In the genomic region with DNA sequence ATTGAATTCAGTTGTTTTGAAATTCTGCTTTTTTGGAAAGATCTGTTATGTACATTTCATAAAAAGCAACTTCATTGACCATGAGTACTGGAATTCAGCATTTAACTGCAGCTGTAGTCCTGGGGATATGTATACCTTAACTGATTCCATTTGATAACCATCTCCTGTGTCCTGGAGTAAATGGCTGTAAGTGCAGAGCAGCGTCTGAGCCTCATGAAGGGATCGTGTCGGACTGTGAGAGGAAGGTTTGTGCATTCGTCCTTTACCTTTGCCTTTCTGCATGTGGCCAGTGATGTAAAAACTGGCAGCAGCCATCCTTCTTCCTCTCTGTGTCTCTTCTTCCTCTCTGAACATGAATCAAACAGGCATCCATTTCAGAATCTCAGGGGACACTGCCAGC, we compare ENCODE assay signal across 21 cellular contexts.
A peak's percentile ranks its signal among the peaks of the same experiment; 100 is the strongest.
DNase-seq lines count a peak whose midpoint lies in the region; ATAC-seq and TF ChIP-seq lines count a peak whose summit lies in the region.
"Had no signal": no experiment of that assay in that cellular context is flagged by ENCODE, and none has a peak within 500 bp of the region (broad histone marks: within the 10 kb centered on the region; RNA-seq: fewer than 3 reads in every experiment).

No MANE protein-coding gene starts in this region.

- 41 to 55% (median 45%) methylated on average over 4 of the region's 4 CpGs for WGBS in heart left ventricle, 4 donors

- no peaks in the 10 kb centered on the region for H3K27me3 Mint-ChIP-seq in osteocyte (ENCODE audit: unreplicated experiment)
- no peaks in the 10 kb centered on the region for H3K27me3 Mint-ChIP-seq in type B pancreatic cell

- H3K9me3 ChIP-seq in heart left ventricle, result no peaks in the 10 kb centered on the region
- H3K9me3 ChIP-seq: neutrophil, upper lobe of left lung had no signal

- intact Hi-C loops in heart left ventricle (cut with DNase I), result no loop called here
- intact Hi-C loops in cardiac septum (cut with DNase I), result no loop called here
- intact Hi-C loops in dorsolateral prefrontal cortex (cut with DNase I), result no loop called here

- in situ Hi-C loops in brain microvascular endothelial cell (cut with HindIII; ENCODE audit: low pct_ligation_motif_present, low sequenced_read_pairs), result no loop called here

- H3K27ac ChIP-seq in heart left ventricle, result peak overlapping the region in 9 of 12 donors; percentile 2 to 99 (median 57)
- peak overlapping the region in 58 of 59 donors; percentile 7 to 99 (median 91) for H3K27ac ChIP-seq in dorsolateral prefrontal cortex
- no peak overlapping the region for H3K27ac ChIP-seq in brain microvascular endothelial cell
- H3K27ac ChIP-seq: neutrophil had no signal

- H3K9me3 Mint-ChIP-seq in osteocyte (ENCODE audit: unreplicated experiment) (peaks cover 3% of the 10 kb centered on the region), type B pancreatic cell (no peaks in the 10 kb centered on the region)
- H3K9me3 Mint-ChIP-seq in stimulated activated effector memory CD8-positive, alpha-beta T cell treated with anti-CD3 and anti-CD28 coated beads, Interleukin-12 subunit alpha, Interleukin-12 subunit beta, amount 100 ng/mL, for 72 hours, result no peaks in the 10 kb centered on the region
- H3K9me3 Mint-ChIP-seq: CD14-positive monocyte had no signal

- H3K36me3 ChIP-seq in heart left ventricle (peaks cover 0 to 60% (median 12%) of the 10 kb centered on the region in 9 donors), brain microvascular endothelial cell (replicated peaks) (peaks cover 14% of the 10 kb centered on the region)
- H3K36me3 ChIP-seq: neutrophil had no signal

- H3K4me1 Mint-ChIP-seq in osteocyte (ENCODE audit: unreplicated experiment) (peaks cover 81% of the 10 kb centered on the region), type B pancreatic cell (ENCODE audit: unreplicated experiment) (peaks cover 68% of the 10 kb centered on the region)
- no peaks in the 10 kb centered on the region for H3K4me1 Mint-ChIP-seq in stimulated activated effector memory CD8-positive, alpha-beta T cell treated with anti-CD3 and anti-CD28 coated beads, Interleukin-12 subunit alpha, Interleukin-12 subunit beta, amount 100 ng/mL, for 72 hours
- H3K4me1 Mint-ChIP-seq: CD14-positive monocyte had no signal

- H3K27me3 ChIP-seq in heart left ventricle (no peaks in the 10 kb centered on the region), dorsolateral prefrontal cortex (no peaks in the 10 kb centered on the region), brain microvascular endothelial cell (replicated peaks) (no peaks in the 10 kb centered on the region)
- H3K27me3 ChIP-seq: neutrophil, upper lobe of left lung had no signal

- H3K4me3 ChIP-seq in heart left ventricle, result peak overlapping the region in 1 of 12 donors; percentile 10
- H3K4me3 ChIP-seq in dorsolateral prefrontal cortex, result peak overlapping the region in 1 of 59 donors; percentile 43
- H3K4me3 ChIP-seq in brain microvascular endothelial cell (ENCODE audit: low read depth, low read length), result no peak overlapping the region
- H3K4me3 ChIP-seq: upper lobe of left lung had no signal

- H3K4me1 ChIP-seq in heart left ventricle, result peaks cover 0 to 99% (median 86%) of the 10 kb centered on the region in 12 donors

- ATAC-seq in heart left ventricle, result no peak
- no peak for ATAC-seq in stimulated activated effector memory CD8-positive, alpha-beta T cell treated with anti-CD3 and anti-CD28 coated beads, Interleukin-12 subunit alpha, Interleukin-12 subunit beta, amount 100 ng/mL, for 72 hours
- ATAC-seq: HCT116 had no signal

- TF ChIP-seq POLR2A in heart left ventricle (IDR thresholded peaks at IDR 0.05), result no peak

- TF ChIP-seq CTCF in heart left ventricle (IDR thresholded peaks at IDR 0.05), result no peak
- TF ChIP-seq CTCF in dorsolateral prefrontal cortex (IDR thresholded peaks at IDR 0.05 in 54 of 56, conservative IDR thresholded peaks at IDR 0.05 in 2 of 56; ENCODE audit: low read depth in 1 of 56, partially characterized antibody in 56 of 56), result no peak
- no peak for TF ChIP-seq CTCF in osteocyte (IDR thresholded peaks at IDR 0.05)
- TF ChIP-seq CTCF in type B pancreatic cell (conservative IDR thresholded peaks at IDR 0.05), result no peak
- TF ChIP-seq CTCF in brain microvascular endothelial cell (IDR thresholded peaks at IDR 0.05; ENCODE audit: low read depth, low read length, missing control alignments), result no peak

- H3K27ac Mint-ChIP-seq in osteocyte (ENCODE audit: unreplicated experiment) (peak overlapping the region; percentile 70), type B pancreatic cell (peak overlapping the region; percentile 72)
- H3K27ac Mint-ChIP-seq in stimulated activated effector memory CD8-positive, alpha-beta T cell treated with anti-CD3 and anti-CD28 coated beads, Interleukin-12 subunit alpha, Interleukin-12 subunit beta, amount 100 ng/mL, for 72 hours, result no peak overlapping the region
- H3K27ac Mint-ChIP-seq: CD14-positive monocyte had no signal

- no peak overlapping the region for H3K4me3 Mint-ChIP-seq in osteocyte (ENCODE audit: unreplicated experiment)
- H3K4me3 Mint-ChIP-seq in type B pancreatic cell, result no peak overlapping the region
- no peak overlapping the region for H3K4me3 Mint-ChIP-seq in stimulated activated effector memory CD8-positive, alpha-beta T cell treated with anti-CD3 and anti-CD28 coated beads, Interleukin-12 subunit alpha, Interleukin-12 subunit beta, amount 100 ng/mL, for 72 hours
- H3K4me3 Mint-ChIP-seq: CD14-positive monocyte had no signal

- no peak for DNase-seq in heart left ventricle
- DNase-seq in cardiac septum (ENCODE audit: low spot score), result no peak
- DNase-seq in dorsolateral prefrontal cortex, result no peak
- DNase-seq in osteocyte (ENCODE audit: extremely low spot score, unreplicated experiment), result no peak
- DNase-seq in type B pancreatic cell (ENCODE audit: extremely low spot score, unreplicated experiment), result no peak
- no peak for DNase-seq in NCI-H82 treated with DMSO at 0.1 percent for 48 hours (lab: John Stamatoyannopoulos, UW; ENCODE audit: unreplicated experiment)
- DNase-seq in brain microvascular endothelial cell, result no peak
- DNase-seq in stimulated activated effector memory CD8-positive, alpha-beta T cell treated with anti-CD3 and anti-CD28 coated beads, Interleukin-12 subunit alpha, Interleukin-12 subunit beta, amount 100 ng/mL, for 72 hours (ENCODE audit: low spot score in 2 of 2), result no peak
- DNase-seq: 8988T; activated CD8-positive, alpha-beta memory T cell treated with anti-CD3 and anti-CD28 coated beads for 24 hours; DMS53; erythroblast; kidney; NCI-H2029 treated with DMSO at 0.1 percent for 48 hours; NCI-H82; stimulated activated CD4-positive, alpha-beta T cell treated with anti-CD3 and anti-CD28 coated beads, Interleukin-4, amount 100 ng/mL, for 4 hours; upper lobe of left lung; WERI-Rb-1 had no signal

- peaks cover 38% of the 10 kb centered on the region for H3K36me3 Mint-ChIP-seq in osteocyte (ENCODE audit: unreplicated experiment)
- peaks cover 28% of the 10 kb centered on the region for H3K36me3 Mint-ChIP-seq in type B pancreatic cell
- H3K36me3 Mint-ChIP-seq in stimulated activated effector memory CD8-positive, alpha-beta T cell treated with anti-CD3 and anti-CD28 coated beads, Interleukin-12 subunit alpha, Interleukin-12 subunit beta, amount 100 ng/mL, for 72 hours, result no peaks in the 10 kb centered on the region
